In the genomic region with DNA sequence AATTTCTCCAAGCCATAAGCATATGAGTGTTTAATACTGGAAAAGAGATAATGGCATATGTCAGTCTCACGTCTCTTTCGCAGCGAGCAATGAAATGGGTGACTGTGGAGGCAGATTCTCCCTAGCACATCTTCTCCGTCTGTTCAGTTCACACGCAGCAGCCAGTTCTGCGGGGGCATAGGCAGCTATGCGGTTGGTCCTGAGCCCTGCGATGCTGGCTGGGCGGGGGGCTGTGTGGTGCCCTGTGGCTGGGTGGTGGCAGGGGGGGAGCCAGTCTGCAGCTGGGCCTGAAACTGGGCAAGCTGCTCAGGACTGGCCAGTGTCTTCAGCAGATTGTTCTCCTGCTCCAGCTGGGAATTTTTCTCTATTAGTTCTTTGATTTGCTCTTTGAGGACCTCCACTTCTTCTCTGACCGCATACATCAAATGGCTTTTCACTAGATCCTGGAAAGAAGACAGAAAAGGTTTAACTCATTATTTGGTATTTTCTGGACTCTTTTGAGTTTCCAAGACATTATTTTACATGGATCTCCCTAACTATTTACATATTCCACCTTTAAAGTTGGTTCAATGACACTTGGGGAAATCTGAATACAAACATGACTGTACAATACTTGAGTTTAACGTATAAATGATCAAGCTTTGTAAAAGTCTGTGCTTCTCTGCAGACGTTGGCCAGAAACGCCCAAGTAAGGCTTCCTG, we compare ENCODE assay signal across 1 cellular context.
TF ChIP-seq lines count a peak whose summit lies in the region.

No MANE protein-coding gene starts in this region.

TF ChIP-seq in neural cell, 6 proteins besides CTCF, POLR2A, EP300 and RAD21 (continued from another document):
- TF ChIP-seq EZH2 (IDR thresholded peaks at IDR 0.05; ENCODE audit: borderline replicate concordance, insufficient read depth, low read length, poor library complexity, severe bottlenecking) (no peak), POLR2AphosphoS5 (IDR thresholded peaks at IDR 0.05) (no peak), TAF1 (IDR thresholded peaks at IDR 0.05; ENCODE audit: low read depth) (no peak)
